Comparison of ENCODE assay signal across 9 cellular contexts in the genomic region with DNA sequence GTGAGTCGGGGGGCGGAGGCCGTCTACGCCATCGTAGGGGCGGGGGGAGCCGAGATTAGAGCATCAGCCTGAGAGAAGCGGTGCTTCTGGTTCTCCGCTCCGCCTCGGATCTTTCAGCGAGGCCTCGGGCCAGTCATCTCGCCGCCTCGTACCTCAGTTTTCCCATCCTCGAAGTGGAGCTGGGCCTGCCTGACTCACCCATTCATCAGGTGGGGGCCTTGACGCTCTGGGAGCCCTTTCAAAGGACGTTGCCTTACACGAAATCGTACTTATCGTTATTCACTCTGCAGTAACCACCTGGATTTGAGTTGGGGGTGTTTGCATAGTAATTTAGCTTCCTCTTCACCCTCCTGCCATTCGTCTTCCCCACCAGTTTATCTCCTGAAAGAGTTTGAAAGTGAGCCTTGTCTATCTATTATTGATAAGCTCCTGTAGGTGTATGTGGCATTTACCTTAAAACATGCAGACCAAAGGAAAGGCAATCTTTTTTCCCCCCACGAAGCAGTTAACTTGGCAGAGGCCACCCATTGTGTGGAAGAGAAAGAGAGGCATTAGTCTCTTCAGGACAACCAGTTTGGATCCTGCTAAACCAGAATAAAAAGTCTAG. TPM values are rescaled to one million over a fixed set of nuclear protein-coding genes. Genes with fewer than 3 reads are reported as not detected.
DNase-seq lines count a peak whose midpoint lies in the region; ATAC-seq and TF ChIP-seq lines count a peak whose summit lies in the region.
"Had no signal": no experiment of that assay in that cellular context is flagged by ENCODE, and none has a peak within 500 bp of the region (broad histone marks: within the 10 kb centered on the region; RNA-seq: fewer than 3 reads in every experiment).

No MANE protein-coding gene starts in this region.

- peak overlapping the region; percentile 99 for H3K27ac Mint-ChIP-seq in activated naive CD4-positive, alpha-beta T cell treated with anti-CD3 and anti-CD28 coated beads, Interleukin-2, amount 10 ng/mL, durations not matched to agents 7 days and 5 days

- H3K9ac ChIP-seq in SU-DHL-6 (ENCODE audit: low read length) = peak overlapping the region; percentile 84

- peaks cover 21% of the 10 kb centered on the region for H3K36me3 Mint-ChIP-seq in activated naive CD4-positive, alpha-beta T cell treated with anti-CD3 and anti-CD28 coated beads, Interleukin-2, amount 10 ng/mL, durations not matched to agents 7 days and 5 days

- H3K27me3 Mint-ChIP-seq in activated naive CD4-positive, alpha-beta T cell treated with anti-CD3 and anti-CD28 coated beads, Interleukin-2, amount 10 ng/mL, durations not matched to agents 7 days and 5 days = no peaks in the 10 kb centered on the region

- H3K27me3 ChIP-seq in SU-DHL-6 (ENCODE audit: low read length) = no peaks in the 10 kb centered on the region

- H3K4me1 Mint-ChIP-seq in activated naive CD4-positive, alpha-beta T cell treated with anti-CD3 and anti-CD28 coated beads, Interleukin-2, amount 10 ng/mL, durations not matched to agents 7 days and 5 days = peaks cover 63% of the 10 kb centered on the region

- peaks cover 57% of the 10 kb centered on the region for H3K79me2 ChIP-seq in SU-DHL-6 (ENCODE audit: insufficient read depth, low read length)

- peaks cover 21% of the 10 kb centered on the region for H3F3A ChIP-seq in SU-DHL-6 (ENCODE audit: insufficient read depth)

- H3K4me3 ChIP-seq in SU-DHL-6 (ENCODE audit: insufficient read depth, low read length, poor library complexity, severe bottlenecking) (peak overlapping the region; percentile 96), fibroblast of the aortic adventitia (ENCODE audit: low read depth, low read length) (peak overlapping the region; percentile 98), retinal pigment epithelial cell (ENCODE audit: low read length) (peak overlapping the region; percentile 70)

- peak overlapping the region; percentile 86 for H3K4me2 ChIP-seq in SU-DHL-6 (ENCODE audit: low read depth, low read length, poor library complexity, severe bottlenecking)

- H4K20me1 ChIP-seq in SU-DHL-6 (ENCODE audit: low read depth, low read length) = peaks cover 31% of the 10 kb centered on the region

- no peak for DNase-seq in activated naive CD4-positive, alpha-beta T cell treated with anti-CD3 and anti-CD28 coated beads, Interleukin-2, amount 10 ng/mL, durations not matched to agents 7 days and 5 days
- no peak for DNase-seq in activated naive CD4-positive, alpha-beta T cell (lab: John Stamatoyannopoulos, UW)
- DNase-seq in fibroblast of the aortic adventitia (ENCODE audit: low read depth) (peak; percentile 23), retinal pigment epithelial cell (ENCODE audit: low read depth) (no peak), glomerular visceral epithelial cell (ENCODE audit: extremely low spot score) (no peak), C1 segment of cervical spinal cord (lab: John Stamatoyannopoulos, UW) (no peak)

- TF ChIP-seq CTCF in SU-DHL-6 (IDR thresholded peaks at IDR 0.05; ENCODE audit: insufficient read depth, low read length, poor library complexity, severe bottlenecking) = no peak
- no peak for TF ChIP-seq CTCF in fibroblast of the aortic adventitia (IDR thresholded peaks at IDR 0.05; ENCODE audit: insufficient read depth, low read length)
- TF ChIP-seq CTCF in retinal pigment epithelial cell (conservative IDR thresholded peaks at IDR 0.05; ENCODE audit: low read depth, low read length) = no peak

- peaks cover 10% of the 10 kb centered on the region for H3K36me3 ChIP-seq in SU-DHL-6 (ENCODE audit: low read length)

- CTCF ChIA-PET in activated naive CD4-positive, alpha-beta T cell treated with anti-CD3 and anti-CD28 coated beads, Interleukin-2, amount 10 ng/mL, durations not matched to agents 7 days and 5 days (lab: Charles Lee) = interaction anchor here (1.1 to 11.7 kb wide), 3 partner anchors 10 to 42 kb away, joined by 3 to 219 read pairs (median 6); no protein-coding TSS in a partner anchor

- no peaks in the 10 kb centered on the region for H3K9me3 Mint-ChIP-seq in activated naive CD4-positive, alpha-beta T cell treated with anti-CD3 and anti-CD28 coated beads, Interleukin-2, amount 10 ng/mL, durations not matched to agents 7 days and 5 days

- peak overlapping the region; percentile 86 for H3K27ac ChIP-seq in SU-DHL-6 (ENCODE audit: low read depth, low read length)

- no peak for ATAC-seq in GM19328 (IDR thresholded peaks at IDR 0.05; ENCODE audit: unreplicated experiment)

- peak overlapping the region; percentile 89 for H3K4me3 Mint-ChIP-seq in activated naive CD4-positive, alpha-beta T cell treated with anti-CD3 and anti-CD28 coated beads, Interleukin-2, amount 10 ng/mL, durations not matched to agents 7 days and 5 days

- no peaks in the 10 kb centered on the region for H3K9me3 ChIP-seq in SU-DHL-6 (ENCODE audit: insufficient read depth, low read length)

- no peaks in the 10 kb centered on the region for H3K9me2 ChIP-seq in SU-DHL-6 (replicated peaks; ENCODE audit: insufficient read depth, low read length)

- H2AFZ ChIP-seq in SU-DHL-6 (ENCODE audit: low read depth, low read length, severe bottlenecking) = peak overlapping the region; percentile 16

RNA-seq across cellular contexts. Expression of a gene that starts 0.7 kb away (rescaled TPM):
- 34.7 and 74.3 TPM in 2 replicates for total RNA-seq in fibroblast of the aortic adventitia (ENCODE audit: low replicate concordance)

RNA-seq across cellular contexts. Expression of a gene that starts 14.5 kb away (rescaled TPM):
- total RNA-seq in fibroblast of the aortic adventitia (ENCODE audit: low replicate concordance) = 0.09 TPM in 1 of 2 replicates, not detected in the other

RNA-seq across cellular contexts. Expression of a gene that starts 49.3 kb away (rescaled TPM):
- not detected in 2 replicates for total RNA-seq in fibroblast of the aortic adventitia (ENCODE audit: low replicate concordance)
- total RNA-seq: glomerular endothelial cell had no signal

RNA-seq across cellular contexts. Expression of a gene that starts 56.9 kb away (rescaled TPM):
- total RNA-seq in fibroblast of the aortic adventitia (ENCODE audit: low replicate concordance) = not detected in 2 replicates
- total RNA-seq: glomerular endothelial cell had no signal

RNA-seq across cellular contexts. Expression of a gene that starts 58.7 kb away (rescaled TPM):
- 0.09 TPM in 1 of 2 replicates, not detected in the other for total RNA-seq in fibroblast of the aortic adventitia (ENCODE audit: low replicate concordance)
- total RNA-seq: glomerular endothelial cell had no signal
